In the genomic region with DNA sequence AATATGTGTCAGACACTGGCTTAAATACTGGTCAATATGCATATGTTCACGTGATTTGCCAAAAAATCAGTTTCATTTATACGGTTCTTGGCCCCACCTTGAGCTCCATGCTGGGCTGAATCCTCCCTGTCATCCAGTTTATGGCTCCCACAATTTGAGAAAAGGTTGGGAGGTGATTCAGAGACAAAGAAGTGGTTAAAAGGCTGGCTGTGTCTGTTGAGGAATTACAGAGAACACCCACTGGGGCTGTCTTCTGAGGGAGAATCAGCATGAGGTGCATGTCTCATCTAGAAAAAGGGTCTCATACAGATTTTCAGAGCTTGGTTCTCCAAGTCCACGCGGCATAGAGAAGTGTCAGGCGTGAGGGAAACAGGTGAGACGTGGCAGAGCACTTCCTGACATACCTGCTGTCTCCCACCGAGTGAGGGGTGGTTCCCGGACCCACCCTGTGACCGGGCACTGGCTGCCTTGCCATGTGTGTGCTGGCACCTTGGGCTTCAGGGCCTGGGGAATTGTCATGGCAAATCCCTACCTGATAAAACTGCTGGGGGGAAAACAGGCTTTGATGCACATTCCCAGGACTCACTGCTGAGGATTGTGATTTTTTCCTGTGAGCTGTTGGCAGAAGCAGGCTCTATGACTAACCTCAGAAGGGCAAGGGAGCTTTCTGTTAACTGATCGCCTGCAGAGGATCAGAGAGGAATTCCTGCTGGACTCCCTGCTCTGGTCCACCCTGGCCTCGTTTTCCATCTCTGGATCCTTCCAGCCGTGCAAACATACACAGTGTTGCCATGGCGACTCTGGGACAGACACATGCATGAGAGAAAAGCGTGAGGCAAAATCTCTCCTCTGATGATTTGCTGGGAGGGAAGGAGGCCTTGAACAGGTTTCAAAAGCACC, we compare ENCODE assay signal across 10 cellular contexts.
DNase-seq lines count a peak whose midpoint lies in the region; ATAC-seq and TF ChIP-seq lines count a peak whose summit lies in the region.
"Had no signal": no experiment of that assay in that cellular context is flagged by ENCODE, and none has a peak within 500 bp of the region (broad histone marks: within the 10 kb centered on the region; RNA-seq: fewer than 3 reads in every experiment).

No MANE protein-coding gene starts in this region.

- peaks cover 0 to 4% (median 0%) of the 10 kb centered on the region in 11 donors for H3K9me3 Mint-ChIP-seq in naive thymus-derived CD4-positive, alpha-beta T cell
- H3K9me3 Mint-ChIP-seq: activated naive CD4-positive, alpha-beta T cell treated with anti-CD3 and anti-CD28 coated beads, Interleukin-2, amount 50 U/mL, for 24 hours had no signal

- H3F3A ChIP-seq in neural cell (ENCODE audit: insufficient read depth, low read length, poor library complexity, severe bottlenecking): no peaks in the 10 kb centered on the region

- peak overlapping the region; percentile 40 for H3K9ac ChIP-seq in neural cell (ENCODE audit: low read length)

- TF ChIP-seq EP300 in neural cell (conservative IDR thresholded peaks at IDR 0.05; ENCODE audit: poor library complexity, severe bottlenecking): peak; percentile 45

- H3K27ac ChIP-seq in neural cell (ENCODE audit: low read length): peak overlapping the region; percentile 41
- H3K27ac ChIP-seq in naive thymus-derived CD4-positive, alpha-beta T cell (ENCODE audit: low read depth, low read length): no peak overlapping the region

- no peaks in the 10 kb centered on the region for H3K4me1 ChIP-seq in naive thymus-derived CD4-positive, alpha-beta T cell (ENCODE audit: control insufficient read depth in 2 of 2, insufficient read depth in 2 of 2, low read length in 2 of 2)

- H3K4me2 ChIP-seq in neural cell (ENCODE audit: low read length): no peak overlapping the region

- H3K9me3 ChIP-seq in neural cell (ENCODE audit: low read length): no peaks in the 10 kb centered on the region
- no peaks in the 10 kb centered on the region for H3K9me3 ChIP-seq in naive thymus-derived CD4-positive, alpha-beta T cell (ENCODE audit: control insufficient read depth in 2 of 3, low read length in 3 of 3)
- H3K9me3 ChIP-seq: Peyer's patch had no signal

- no peak for TF ChIP-seq RAD21 in neural cell (conservative IDR thresholded peaks at IDR 0.05)

- H4K20me1 ChIP-seq in neural cell (ENCODE audit: insufficient read depth): no peaks in the 10 kb centered on the region

- CTCF ChIA-PET in AG04449 (lab: Yijun Ruan, JAX): interaction anchor here (0.8 to 5.5 kb wide), 6 partner anchors 10 to 240 kb away, joined by 3 to 26 read pairs (median 4); no protein-coding TSS in a partner anchor
- CTCF ChIA-PET in naive thymus-derived CD4-positive, alpha-beta T cell (lab: Charles Lee): no interaction called here

- peaks cover 0 to 37% (median 14%) of the 10 kb centered on the region in 5 donors for H3K27me3 Mint-ChIP-seq in naive thymus-derived CD4-positive, alpha-beta T cell

- no peaks in the 10 kb centered on the region for H3K27me3 ChIP-seq in neural cell (ENCODE audit: insufficient read depth, low read depth, low read length)
- no peaks in the 10 kb centered on the region for H3K27me3 ChIP-seq in naive thymus-derived CD4-positive, alpha-beta T cell (ENCODE audit: control insufficient read depth in 2 of 2, insufficient read depth in 2 of 2, low read length in 2 of 2)
- H3K27me3 ChIP-seq: Peyer's patch had no signal

- H2AFZ ChIP-seq in neural cell (ENCODE audit: low read depth, low read length): peak overlapping the region; percentile 16

- H3K79me2 ChIP-seq in neural cell (replicated peaks; ENCODE audit: insufficient read depth, low read length): no peaks in the 10 kb centered on the region

- POLR2A ChIA-PET in AG04449 (lab: Yijun Ruan, JAX): interaction anchor here (1.8 kb wide), 1 partner anchor 21 kb away, joined by 4 read pairs; no protein-coding TSS in a partner anchor
- POLR2A ChIA-PET in naive thymus-derived CD4-positive, alpha-beta T cell (lab: Charles Lee): no interaction called here

- peak; percentile 77 for DNase-seq in AG04449 (ENCODE audit: low read depth, low spot score)
- peak; percentile 97 for DNase-seq in NCI-H226
- peak; percentile 90 for DNase-seq in fibroblast of gingiva (ENCODE audit: low read depth)
- no peak for DNase-seq in hippocampal formation (lab: John Stamatoyannopoulos, UW)
- no peak for DNase-seq in naive thymus-derived CD4-positive, alpha-beta T cell
- no peak for DNase-seq in NCI-H1930 (lab: John Stamatoyannopoulos, UW)

- H3K4me3 ChIP-seq in AG04449 (ENCODE audit: low read depth, low read length) (no peak overlapping the region), neural cell (ENCODE audit: low read length) (peak overlapping the region; percentile 34)
- H3K4me3 ChIP-seq in naive thymus-derived CD4-positive, alpha-beta T cell (ENCODE audit: low read length): no peak overlapping the region
- H3K4me3 ChIP-seq: Peyer's patch had no signal

- no peak overlapping the region for H3K27ac Mint-ChIP-seq in naive thymus-derived CD4-positive, alpha-beta T cell
- H3K27ac Mint-ChIP-seq: activated naive CD4-positive, alpha-beta T cell treated with anti-CD3 and anti-CD28 coated beads, Interleukin-2, amount 50 U/mL, for 24 hours had no signal

- TF ChIP-seq CTCF in AG04449 (IDR thresholded peaks at IDR 0.05; ENCODE audit: insufficient read depth, low read length, missing control alignments): no peak
- TF ChIP-seq CTCF in neural cell (IDR thresholded peaks at IDR 0.05; ENCODE audit: poor library complexity, severe bottlenecking): no peak

- ATAC-seq in HG03457 (IDR thresholded peaks at IDR 0.05; ENCODE audit: unreplicated experiment): no peak
- no peak for ATAC-seq in naive thymus-derived CD4-positive, alpha-beta T cell

- H3K4me1 Mint-ChIP-seq in naive thymus-derived CD4-positive, alpha-beta T cell: no peaks in the 10 kb centered on the region
- H3K4me1 Mint-ChIP-seq: activated naive CD4-positive, alpha-beta T cell treated with anti-CD3 and anti-CD28 coated beads, Interleukin-2, amount 50 U/mL, for 24 hours had no signal

- H3K9me2 ChIP-seq in neural cell (ENCODE audit: insufficient read depth, low read length): no peaks in the 10 kb centered on the region

- H3K4me3 Mint-ChIP-seq in naive thymus-derived CD4-positive, alpha-beta T cell: no peak overlapping the region
- H3K4me3 Mint-ChIP-seq: activated naive CD4-positive, alpha-beta T cell treated with anti-CD3 and anti-CD28 coated beads, Interleukin-2, amount 50 U/mL, for 24 hours had no signal

- H3K36me3 Mint-ChIP-seq in naive thymus-derived CD4-positive, alpha-beta T cell: no peaks in the 10 kb centered on the region
- H3K36me3 Mint-ChIP-seq: activated naive CD4-positive, alpha-beta T cell treated with anti-CD3 and anti-CD28 coated beads, Interleukin-2, amount 50 U/mL, for 24 hours had no signal

- H3K36me3 ChIP-seq in neural cell (ENCODE audit: insufficient read depth, low read length): no peaks in the 10 kb centered on the region
- no peaks in the 10 kb centered on the region for H3K36me3 ChIP-seq in naive thymus-derived CD4-positive, alpha-beta T cell (ENCODE audit: control insufficient read depth in 2 of 3, insufficient read depth in 3 of 3, low read length in 3 of 3)
- H3K36me3 ChIP-seq: Peyer's patch had no signal

- intact Hi-C loops in naive thymus-derived CD4-positive, alpha-beta T cell (cut with micrococcal nuclease): no loop called here

TF ChIP-seq in neural cell, 6 proteins besides CTCF, POLR2A, EP300 and RAD21:
- TF ChIP-seq MXI1 (conservative IDR thresholded peaks at IDR 0.05; ENCODE audit: poor library complexity, severe bottlenecking): peak; percentile 23
- TF ChIP-seq, protein P1, sequence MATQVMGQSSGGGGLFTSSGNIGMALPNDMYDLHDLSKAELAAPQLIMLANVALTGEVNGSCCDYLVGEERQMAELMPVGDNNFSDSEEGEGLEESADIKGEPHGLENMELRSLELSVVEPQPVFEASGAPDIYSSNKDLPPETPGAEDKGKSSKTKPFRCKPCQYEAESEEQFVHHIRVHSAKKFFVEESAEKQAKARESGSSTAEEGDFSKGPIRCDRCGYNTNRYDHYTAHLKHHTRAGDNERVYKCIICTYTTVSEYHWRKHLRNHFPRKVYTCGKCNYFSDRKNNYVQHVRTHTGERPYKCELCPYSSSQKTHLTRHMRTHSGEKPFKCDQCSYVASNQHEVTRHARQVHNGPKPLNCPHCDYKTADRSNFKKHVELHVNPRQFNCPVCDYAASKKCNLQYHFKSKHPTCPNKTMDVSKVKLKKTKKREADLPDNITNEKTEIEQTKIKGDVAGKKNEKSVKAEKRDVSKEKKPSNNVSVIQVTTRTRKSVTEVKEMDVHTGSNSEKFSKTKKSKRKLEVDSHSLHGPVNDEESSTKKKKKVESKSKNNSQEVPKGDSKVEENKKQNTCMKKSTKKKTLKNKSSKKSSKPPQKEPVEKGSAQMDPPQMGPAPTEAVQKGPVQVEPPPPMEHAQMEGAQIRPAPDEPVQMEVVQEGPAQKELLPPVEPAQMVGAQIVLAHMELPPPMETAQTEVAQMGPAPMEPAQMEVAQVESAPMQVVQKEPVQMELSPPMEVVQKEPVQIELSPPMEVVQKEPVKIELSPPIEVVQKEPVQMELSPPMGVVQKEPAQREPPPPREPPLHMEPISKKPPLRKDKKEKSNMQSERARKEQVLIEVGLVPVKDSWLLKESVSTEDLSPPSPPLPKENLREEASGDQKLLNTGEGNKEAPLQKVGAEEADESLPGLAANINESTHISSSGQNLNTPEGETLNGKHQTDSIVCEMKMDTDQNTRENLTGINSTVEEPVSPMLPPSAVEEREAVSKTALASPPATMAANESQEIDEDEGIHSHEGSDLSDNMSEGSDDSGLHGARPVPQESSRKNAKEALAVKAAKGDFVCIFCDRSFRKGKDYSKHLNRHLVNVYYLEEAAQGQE (IDR thresholded peaks at IDR 0.05; ENCODE audit: borderline replicate concordance): peak; percentile 71
- TF ChIP-seq SMC3 (conservative IDR thresholded peaks at IDR 0.05; ENCODE audit: poor library complexity): peak; percentile 22
- TF ChIP-seq TAF1 (IDR thresholded peaks at IDR 0.05; ENCODE audit: low read depth): no peak
- TF ChIP-seq EZH2 (IDR thresholded peaks at IDR 0.05; ENCODE audit: borderline replicate concordance, insufficient read depth, low read length, poor library complexity, severe bottlenecking): no peak

Comparison
In these comparisons a context has a peak if more than half of its experiments do, and no peak if none do; other contexts are left out.
1. DNase-seq: peak in AG04449 (single experiment), NCI-H226 (single experiment) and fibroblast of gingiva (single experiment); none in hippocampal formation (0 of 2), naive thymus-derived CD4-positive, alpha-beta T cell (0 of 9) and NCI-H1930 (0 of 2).